In genomic region chr20:37342231-37343177, GRCh38 we compare ENCODE assay signal across 1 cellular context.
TF ChIP-seq lines count a peak whose summit lies in the region.

No MANE protein-coding gene starts in this region.

TF ChIP-seq in HepG2, 621 proteins besides CTCF, POLR2A, EP300 and RAD21 (continued from another document and continues in another):
- TF ChIP-seq TRIM22 (IDR thresholded peaks at IDR 0.05) (no peak), SMAD9 (CRISPR knock-in tag; IDR thresholded peaks at IDR 0.05) (0 out of 2 replicates have a peak, but pooled peaks have one; percentile 31), POLR2AphosphoS2 (IDR thresholded peaks at IDR 0.05; ENCODE audit: low read depth, low read length) (no peak), RAD51 (IDR thresholded peaks at IDR 0.05; ENCODE audit: borderline replicate concordance) (no peak), RFXAP (CRISPR knock-in tag; IDR thresholded peaks at IDR 0.05; ENCODE audit: borderline replicate concordance) (no peak), MTF1 (CRISPR knock-in tag; IDR thresholded peaks at IDR 0.05) (no peak), ZNF800 (CRISPR knock-in tag; IDR thresholded peaks at IDR 0.05) (no peak), FOXO1 (CRISPR knock-in tag; IDR thresholded peaks at IDR 0.05) (no peak), CEBPG (CRISPR knock-in tag; IDR thresholded peaks at IDR 0.05) (no peak), ZBED4 (CRISPR knock-in tag; IDR thresholded peaks at IDR 0.05; ENCODE audit: borderline replicate concordance) (no peak), RFX1 (IDR thresholded peaks at IDR 0.05) (no peak), ZNF879 (CRISPR knock-in tag; IDR thresholded peaks at IDR 0.05) (no peak), ZNF512 (CRISPR knock-in tag; IDR thresholded peaks at IDR 0.05) (no peak), PRDM10 (CRISPR knock-in tag; IDR thresholded peaks at IDR 0.05; ENCODE audit: low read depth) (no peak), FOXP1 (IDR thresholded peaks at IDR 0.05) (no peak), FOXP1 (CRISPR knock-in tag; IDR thresholded peaks at IDR 0.05) (no peak), ZNF354B (CRISPR knock-in tag; IDR thresholded peaks at IDR 0.05) (no peak), ZNF790 (CRISPR knock-in tag; IDR thresholded peaks at IDR 0.05; ENCODE audit: borderline replicate concordance) (no peak), GPBP1L1 (CRISPR knock-in tag; IDR thresholded peaks at IDR 0.05) (no peak), CBFB (CRISPR knock-in tag; IDR thresholded peaks at IDR 0.05) (no peak), TAF15 (IDR thresholded peaks at IDR 0.05; ENCODE audit: low read depth, low read length, poor library complexity, severe bottlenecking) (no peak), RNF219 (CRISPR knock-in tag; IDR thresholded peaks at IDR 0.05) (no peak), STAT6 (CRISPR knock-in tag; IDR thresholded peaks at IDR 0.05; ENCODE audit: borderline replicate concordance) (no peak), HMGA1 (CRISPR knock-in tag; conservative IDR thresholded peaks at IDR 0.05) (no peak), IRF9 (CRISPR knock-in tag; IDR thresholded peaks at IDR 0.05; ENCODE audit: borderline replicate concordance) (no peak), ZNF7 (CRISPR knock-in tag; IDR thresholded peaks at IDR 0.05) (no peak), ZNF124 (CRISPR knock-in tag; IDR thresholded peaks at IDR 0.05) (no peak), MATR3 (CRISPR knock-in tag; IDR thresholded peaks at IDR 0.05) (0 out of 2 replicates have a peak, but pooled peaks have one; percentile 17), E2F5 (CRISPR knock-in tag; conservative IDR thresholded peaks at IDR 0.05) (no peak), FIP1L1 (IDR thresholded peaks at IDR 0.05; ENCODE audit: borderline replicate concordance, insufficient read depth, low read depth, low read length) (no peak), ZNF253 (CRISPR knock-in tag; IDR thresholded peaks at IDR 0.05; ENCODE audit: borderline replicate concordance) (peak; percentile 60; the same call in 1 of the 2 replicates), YEATS4 (CRISPR knock-in tag; IDR thresholded peaks at IDR 0.05; ENCODE audit: borderline replicate concordance) (no peak)
